1 cellular context compared by ENCODE assay signal in the genomic region with DNA sequence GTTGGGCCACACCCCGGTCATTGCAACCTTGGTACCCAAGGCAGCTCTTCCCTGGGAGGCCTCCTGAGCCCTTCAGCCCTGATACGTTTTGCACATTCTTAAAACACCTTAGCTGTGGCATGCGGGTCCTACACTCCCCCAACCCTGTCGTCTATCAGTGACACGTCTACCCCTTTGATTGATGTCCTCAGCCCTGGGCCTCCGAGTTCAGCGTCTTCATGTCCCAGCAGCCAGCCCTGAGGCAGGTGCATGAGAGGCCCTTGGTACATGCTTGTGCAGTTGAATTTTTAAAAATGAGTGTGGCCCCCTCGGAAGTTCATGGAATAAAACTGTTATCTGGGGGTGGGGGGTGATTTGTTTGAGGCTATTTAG.
TF ChIP-seq lines count a peak whose summit lies in the region.

No MANE protein-coding gene starts in this region.

TF ChIP-seq in IMR-90, 13 proteins besides CTCF, POLR2A, EP300 and RAD21:
- TF ChIP-seq CHD1 (IDR thresholded peaks at IDR 0.05; ENCODE audit: low read depth, low read length) (no peak), BHLHE40 (IDR thresholded peaks at IDR 0.05; ENCODE audit: low read depth, low read length) (no peak), MXI1 (IDR thresholded peaks at IDR 0.05; ENCODE audit: borderline replicate concordance, low read depth, low read length) (no peak), NFE2L2 (IDR thresholded peaks at IDR 0.05; ENCODE audit: low read depth, low read length) (no peak), CEBPB (IDR thresholded peaks at IDR 0.05; ENCODE audit: low read depth, low read length) (no peak), MAFK (IDR thresholded peaks at IDR 0.05; ENCODE audit: low read depth, low read length) (no peak), SMC3 (IDR thresholded peaks at IDR 0.05; ENCODE audit: low read depth, low read length) (no peak), RCOR1 (IDR thresholded peaks at IDR 0.05; ENCODE audit: insufficient replicate concordance, low read length) (no peak), RFX5 (IDR thresholded peaks at IDR 0.05; ENCODE audit: low read depth, low read length) (no peak), FOS (IDR thresholded peaks at IDR 0.05; ENCODE audit: low read depth, low read length) (no peak), MAZ (IDR thresholded peaks at IDR 0.05; ENCODE audit: borderline replicate concordance, low read depth, low read length) (no peak)
- TF ChIP-seq, protein P1, sequence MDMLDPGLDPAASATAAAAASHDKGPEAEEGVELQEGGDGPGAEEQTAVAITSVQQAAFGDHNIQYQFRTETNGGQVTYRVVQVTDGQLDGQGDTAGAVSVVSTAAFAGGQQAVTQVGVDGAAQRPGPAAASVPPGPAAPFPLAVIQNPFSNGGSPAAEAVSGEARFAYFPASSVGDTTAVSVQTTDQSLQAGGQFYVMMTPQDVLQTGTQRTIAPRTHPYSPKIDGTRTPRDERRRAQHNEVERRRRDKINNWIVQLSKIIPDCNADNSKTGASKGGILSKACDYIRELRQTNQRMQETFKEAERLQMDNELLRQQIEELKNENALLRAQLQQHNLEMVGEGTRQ (IDR thresholded peaks at IDR 0.05; ENCODE audit: low read depth, low read length) = no peak
- TF ChIP-seq, protein P2, sequence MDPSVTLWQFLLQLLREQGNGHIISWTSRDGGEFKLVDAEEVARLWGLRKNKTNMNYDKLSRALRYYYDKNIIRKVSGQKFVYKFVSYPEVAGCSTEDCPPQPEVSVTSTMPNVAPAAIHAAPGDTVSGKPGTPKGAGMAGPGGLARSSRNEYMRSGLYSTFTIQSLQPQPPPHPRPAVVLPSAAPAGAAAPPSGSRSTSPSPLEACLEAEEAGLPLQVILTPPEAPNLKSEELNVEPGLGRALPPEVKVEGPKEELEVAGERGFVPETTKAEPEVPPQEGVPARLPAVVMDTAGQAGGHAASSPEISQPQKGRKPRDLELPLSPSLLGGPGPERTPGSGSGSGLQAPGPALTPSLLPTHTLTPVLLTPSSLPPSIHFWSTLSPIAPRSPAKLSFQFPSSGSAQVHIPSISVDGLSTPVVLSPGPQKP (IDR thresholded peaks at IDR 0.05; ENCODE audit: borderline replicate concordance, low read depth, low read length) = no peak
TF ChIP-seq in IMR-90: peak in this region for 0.
